In genomic region chr4:79827283-79827682, GRCh38 we compare ENCODE assay signal across 1 cellular context.
TF ChIP-seq lines count a peak whose summit lies in the region.

No MANE protein-coding gene starts in this region.

TF ChIP-seq in K562, 482 proteins besides CTCF, POLR2A, EP300 and RAD21 (continued from another document):
- peak; percentile 38; the same call in 1 of the 2 replicates for TF ChIP-seq SPI1 (IDR thresholded peaks at IDR 0.05; ENCODE audit: borderline replicate concordance, low read depth, low read length)
- 0 out of 2 replicates have a peak, but pooled peaks have one; percentile 29 for TF ChIP-seq ZEB2 (IDR thresholded peaks at IDR 0.05)
- TF ChIP-seq KLF13 (tag; IDR thresholded peaks at IDR 0.05; ENCODE audit: borderline replicate concordance, low read depth) = no peak
- TF ChIP-seq E2F6 (IDR thresholded peaks at IDR 0.05; ENCODE audit: borderline replicate concordance in 1 of 2, extremely low read depth in 1 of 2, insufficient read depth in 1 of 2, insufficient read length in 1 of 2, low read depth in 1 of 2, low read length in 1 of 2, poor library complexity in 1 of 2, severe bottlenecking in 1 of 2) = no peak
